ENCODE assay signal across 8 cellular contexts in the genomic region with DNA sequence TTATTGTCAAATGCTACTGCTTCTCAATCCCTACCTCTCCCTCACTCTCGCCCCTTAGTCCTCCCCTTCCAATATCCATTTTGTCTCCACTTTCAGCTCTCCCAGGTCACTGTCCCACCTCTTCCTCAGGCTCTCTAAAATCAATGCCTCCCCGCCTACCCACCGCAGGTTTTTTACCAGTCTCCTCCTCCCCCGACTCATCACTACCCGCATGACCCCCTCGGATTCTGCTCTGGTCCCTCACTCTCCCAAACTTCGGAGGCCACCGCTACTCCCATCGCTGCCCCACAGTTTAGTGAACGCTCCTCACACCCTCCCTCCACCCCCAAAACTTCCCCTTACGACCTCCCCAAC. TPM values are rescaled to one million over a fixed set of nuclear protein-coding genes. Genes with fewer than 3 reads are reported as not detected.
DNase-seq lines count a peak whose midpoint lies in the region; ATAC-seq and TF ChIP-seq lines count a peak whose summit lies in the region.

No MANE protein-coding gene starts in this region.

- H3K27ac ChIP-seq in Peyer's patch (peak overlapping the region; percentile 88 to 95 (median 90)), left lung (peak overlapping the region; percentile 84 to 91), temporal lobe (ENCODE audit: low read depth, low read length) (peak overlapping the region; percentile 61)

- no peaks in the 10 kb centered on the region for H3K36me3 ChIP-seq in Peyer's patch
- H3K36me3 ChIP-seq in left lung, result no peaks in the 10 kb centered on the region

- H3K27me3 ChIP-seq in Peyer's patch (no peaks in the 10 kb centered on the region), left lung (no peaks in the 10 kb centered on the region)

- H3K4me3 ChIP-seq in Peyer's patch (peak overlapping the region; percentile 67 to 99 (median 98)), left lung (peak overlapping the region; percentile 80 to 86)

- no peak for TF ChIP-seq POLR2A in Peyer's patch (IDR thresholded peaks at IDR 0.05)

- TF ChIP-seq CTCF in Peyer's patch (IDR thresholded peaks at IDR 0.05) (no peak), left lung (IDR thresholded peaks at IDR 0.05) (no peak)

- ATAC-seq in GM21367 (IDR thresholded peaks at IDR 0.05; ENCODE audit: unreplicated experiment) (peak; percentile 10), left lung (peak; percentile 9)

- DNase-seq in Ammon's horn (ENCODE audit: low spot score), result peak; percentile 35
- DNase-seq in Peyer's patch, result no peak
- DNase-seq in central memory CD4-positive, alpha-beta T cell, result peak; percentile 19
- DNase-seq in left lung, result peak in 1 of 2 donors; percentile 43
- no peak for DNase-seq in GM19238 (ENCODE audit: insufficient read length, low spot score)
- no peak for DNase-seq in NCI-H2029 (lab: John Stamatoyannopoulos, UW)

- H3K9me3 ChIP-seq in Peyer's patch (no peaks in the 10 kb centered on the region), left lung (no peaks in the 10 kb centered on the region)

- H3K4me1 ChIP-seq in Peyer's patch (peaks cover 5 to 45% (median 10%) of the 10 kb centered on the region in 4 donors), left lung (peaks cover 8 to 64% of the 10 kb centered on the region in 2 donors)

- intact Hi-C loops in left lung (cut with DNase I), result no loop called here

RNA-seq across cellular contexts. Expression of a gene that starts 0.5 kb away (rescaled TPM):
- total RNA-seq in Peyer's patch, result 10 to 100 TPM in 3 of 4 donors, 1 to 10 TPM in 1; 7.9 to 45.4 (median 19.7) TPM
- 10 to 100 TPM; 13.1 to 26.4 TPM for total RNA-seq in left lung
- total RNA-seq in temporal lobe, result 10.1 TPM

RNA-seq across cellular contexts. Expression of a gene that starts 7.8 kb away (rescaled TPM):
- total RNA-seq in Peyer's patch (10 to 100 TPM in 1 of 4 donors, 1 to 10 TPM in 3; 2.3 to 14.0 (median 2.6) TPM), left lung (1 to 10 TPM; 2.6 to 4.4 TPM), temporal lobe (7.9 TPM)

Comparison
In these comparisons a context has a peak if more than half of its experiments do, and no peak if none do; other contexts are left out.
1. DNase-seq: peak in Ammon's horn (single experiment) and central memory CD4-positive, alpha-beta T cell (single experiment); none in Peyer's patch (0 of 3), GM19238 (single experiment) and NCI-H2029 (single experiment).
2. Peak in every context shown above with its lines, with median percentiles within 50 percentile points of each other: H3K27ac ChIP-seq.